ENCODE assay signal across 15 cellular contexts in the genomic region with DNA sequence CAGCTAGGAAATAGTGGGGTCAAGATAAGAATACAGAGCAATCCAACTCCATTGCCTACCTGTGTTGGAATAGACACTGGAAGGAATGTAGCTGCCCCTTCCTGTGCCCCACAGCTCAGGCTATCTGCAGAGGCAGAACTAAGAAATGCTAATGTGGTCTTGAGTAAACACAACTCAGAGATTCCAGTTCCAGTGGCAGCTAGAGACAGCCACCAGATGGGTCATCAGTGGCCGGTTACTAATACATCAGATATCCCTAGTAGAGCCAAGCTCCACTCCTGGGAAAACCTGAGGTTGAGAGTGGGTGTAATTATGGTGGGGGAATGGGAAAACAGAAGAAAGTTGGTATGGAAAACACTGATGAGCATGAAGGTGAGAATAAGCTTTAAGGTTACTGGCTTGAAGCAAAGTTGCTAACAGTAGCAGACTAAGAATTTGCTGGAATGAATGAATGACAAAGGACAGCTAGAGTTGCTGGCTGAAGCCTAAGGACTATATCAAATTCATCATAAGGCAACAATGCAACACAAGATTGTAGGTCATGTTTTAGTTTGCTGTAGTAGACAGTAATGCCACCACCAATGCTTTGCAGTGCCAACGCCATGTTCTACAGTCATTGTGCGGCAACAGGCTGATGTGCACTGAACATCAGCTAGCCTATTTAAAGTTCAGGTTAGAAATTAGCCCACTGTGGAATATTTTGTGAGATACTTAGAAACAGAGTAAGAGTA. TPM values are rescaled to one million over a fixed set of nuclear protein-coding genes. Genes with fewer than 3 reads are reported as not detected.
A peak's percentile ranks its signal among the peaks of the same experiment; 100 is the strongest.
DNase-seq lines count a peak whose midpoint lies in the region; ATAC-seq and TF ChIP-seq lines count a peak whose summit lies in the region.
"Had no signal": no experiment of that assay in that cellular context is flagged by ENCODE, and none has a peak within 500 bp of the region (broad histone marks: within the 10 kb centered on the region; RNA-seq: fewer than 3 reads in every experiment).

No MANE protein-coding gene starts in this region.

- H3K27ac Mint-ChIP-seq in neural crest cell (ENCODE audit: unreplicated experiment): peak overlapping the region; percentile 29
- H3K27ac Mint-ChIP-seq: activated T-helper 17 cell treated with anti-CD3 and anti-CD28 coated beads, Interleukin-2, amount 50 U/mL, for 72 hours; CD8-positive, alpha-beta T cell had no signal

- ATAC-seq in GM18519 (IDR thresholded peaks at IDR 0.05; ENCODE audit: low FRiP score, unreplicated experiment): no peak
- ATAC-seq: activated T-helper 17 cell treated with anti-CD3 and anti-CD28 coated beads, Interleukin-2, amount 50 U/mL, for 72 hours; CD8-positive, alpha-beta T cell had no signal

- H3K27me3 Mint-ChIP-seq in neural crest cell (ENCODE audit: low read depth): no peaks in the 10 kb centered on the region
- H3K27me3 Mint-ChIP-seq: activated T-helper 17 cell treated with anti-CD3 and anti-CD28 coated beads, Interleukin-2, amount 50 U/mL, for 72 hours had no signal

- H3K4me3 ChIP-seq in epithelial cell of proximal tubule (ENCODE audit: low read depth, low read length): no peak overlapping the region

- in situ Hi-C loops in Caki2 (cut with HindIII; ENCODE audit: low pct_unique_long_range_greater_than_20kb, low sequenced_read_pairs): no loop called here

- TF ChIP-seq CTCF in epithelial cell of proximal tubule (conservative IDR thresholded peaks at IDR 0.05; ENCODE audit: low read depth, low read length) (no peak), neural crest cell (conservative IDR thresholded peaks at IDR 0.05) (no peak)

- H3K9me3 Mint-ChIP-seq in neural crest cell: no peaks in the 10 kb centered on the region
- H3K9me3 Mint-ChIP-seq: activated T-helper 17 cell treated with anti-CD3 and anti-CD28 coated beads, Interleukin-2, amount 50 U/mL, for 72 hours; CD8-positive, alpha-beta T cell had no signal

- DNase-seq in Caki2 (ENCODE audit: low read depth) (peak; percentile 83), NCI-H69 (lab: John Stamatoyannopoulos, UW) (peak; percentile 30), epithelial cell of proximal tubule (ENCODE audit: low read depth) (peak; percentile 77), neural crest cell (ENCODE audit: low read depth, low spot score) (no peak), HuH-7 (ENCODE audit: low spot score) (no peak), NCI-H187 treated with DMSO at 0.1 percent for 48 hours (lab: John Stamatoyannopoulos, UW) (no peak), SHP77 (lab: John Stamatoyannopoulos, UW) (no peak)
- DNase-seq: CD8-positive, alpha-beta T cell; cerebellar nuclear complex; foreskin melanocyte; NCI-H2081; WERI-Rb-1 had no signal

- peaks cover 5% of the 10 kb centered on the region for H3K36me3 Mint-ChIP-seq in neural crest cell (ENCODE audit: low read depth)

- H3K4me3 Mint-ChIP-seq in neural crest cell: no peak overlapping the region
- H3K4me3 Mint-ChIP-seq: activated T-helper 17 cell treated with anti-CD3 and anti-CD28 coated beads, Interleukin-2, amount 50 U/mL, for 72 hours; CD8-positive, alpha-beta T cell had no signal

- H3K4me1 Mint-ChIP-seq in neural crest cell: peaks cover 3% of the 10 kb centered on the region

RNA-seq across cellular contexts. Expression of a gene that starts 28.3 kb away (rescaled TPM):
- total RNA-seq in Caki2 (2014; rRNA removed; shearing (Covaris generic); ENCODE audit: low replicate concordance): 0.20 TPM in 1 of 2 replicates, not detected in the other
- total RNA-seq in epithelial cell of proximal tubule (0.14 TPM in 1 of 2 replicates, not detected in the other), neural crest cell (not detected in 2 replicates)
- total RNA-seq: activated T-helper 17 cell treated with anti-CD3 and anti-CD28 coated beads, Interleukin-2, amount 50 U/mL, for 72 hours; CD8-positive, alpha-beta T cell; lung microvascular endothelial cell had no signal

RNA-seq across cellular contexts. Expression of a gene that starts 36.0 kb away (rescaled TPM):
- 321 and 355 TPM in 2 replicates for total RNA-seq in Caki2 (2014; rRNA removed; shearing (Covaris generic); ENCODE audit: low replicate concordance)
- 315 and 480 TPM in 2 replicates for total RNA-seq in epithelial cell of proximal tubule
- total RNA-seq in neural crest cell: 112 and 116 TPM in 2 replicates

RNA-seq across cellular contexts. Expression of a gene that starts 42.6 kb away (rescaled TPM):
- 9.0 and 16.5 TPM in 2 replicates for total RNA-seq in Caki2 (2014; rRNA removed; shearing (Covaris generic); ENCODE audit: low replicate concordance)
- total RNA-seq in epithelial cell of proximal tubule: 16.1 and 32.3 TPM in 2 replicates
- total RNA-seq in neural crest cell: 34.0 and 37.8 TPM in 2 replicates

Comparison
In these comparisons a context has a peak if more than half of its experiments do, and no peak if none do; other contexts are left out.
1. DNase-seq: peak in Caki2 (single experiment), NCI-H69 (single experiment) and epithelial cell of proximal tubule (single experiment); none in neural crest cell (single experiment), HuH-7 (single experiment), NCI-H187 treated with DMSO at 0.1 percent for 48 hours (single experiment) and SHP77 (0 of 2).